In genomic region chr17:14308965-14309879, GRCh38 we compare ENCODE assay signal across 9 cellular contexts. TPM values are rescaled to one million over a fixed set of nuclear protein-coding genes. Genes with fewer than 3 reads are reported as not detected.
DNase-seq lines count a peak whose midpoint lies in the region; ATAC-seq, FAIRE-seq and TF ChIP-seq lines count a peak whose summit lies in the region.
"Had no signal": no experiment of that assay in that cellular context is flagged by ENCODE, and none has a peak within 500 bp of the region (broad histone marks: within the 10 kb centered on the region; RNA-seq: fewer than 3 reads in every experiment).

No MANE protein-coding gene starts in this region.

- H3K36me3 Mint-ChIP-seq in activated naive CD8-positive, alpha-beta T cell treated with anti-CD3 and anti-CD28 coated beads, Interleukin-2, amount 50 U/mL, for 24 hours (ENCODE audit: low read depth), result peaks cover 22% of the 10 kb centered on the region

- H3K9me3 ChIP-seq in cardiac muscle cell (ENCODE audit: low read depth) (no peaks in the 10 kb centered on the region), osteoblast (ENCODE audit: low read depth, low read length) (no peaks in the 10 kb centered on the region)

- TF ChIP-seq CTCF in cardiac muscle cell (IDR thresholded peaks at IDR 0.05; ENCODE audit: low read depth, low read length), result no peak
- no peak for TF ChIP-seq CTCF in osteoblast (IDR thresholded peaks at IDR 0.05; ENCODE audit: extremely low read depth, low read depth, low read length)

- H3K4me2 ChIP-seq in osteoblast (ENCODE audit: insufficient read depth, low read length), result peak overlapping the region; percentile 83

- H3K4me3 Mint-ChIP-seq in activated naive CD8-positive, alpha-beta T cell treated with anti-CD3 and anti-CD28 coated beads, Interleukin-2, amount 50 U/mL, for 24 hours, result peak overlapping the region; percentile 75

- peak overlapping the region; percentile 85 for H2AFZ ChIP-seq in osteoblast (ENCODE audit: low read length)

- ATAC-seq in HG03469 (IDR thresholded peaks at IDR 0.05; ENCODE audit: unreplicated experiment), result peak; percentile 86
- peak; percentile 99 for ATAC-seq in activated naive CD8-positive, alpha-beta T cell treated with anti-CD3 and anti-CD28 coated beads, Interleukin-2, amount 50 U/mL, for 24 hours
- ATAC-seq in GM19395 (IDR thresholded peaks at IDR 0.05; ENCODE audit: unreplicated experiment), result no peak

- TF ChIP-seq POLR2A in GM12891 (IDR thresholded peaks at IDR 0.05; ENCODE audit: low read depth, low read length), result no peak

- H3K27ac Mint-ChIP-seq in activated naive CD8-positive, alpha-beta T cell treated with anti-CD3 and anti-CD28 coated beads, Interleukin-2, amount 50 U/mL, for 24 hours, result peak overlapping the region; percentile 73

- H3K4me3 ChIP-seq in cardiac muscle cell (peak overlapping the region; percentile 43), osteoblast (ENCODE audit: insufficient read depth, low read length) (peak overlapping the region; percentile 77)

- DNase-seq in GM12891 (ENCODE audit: insufficient read length, low spot score) (no peak), SKM-1 treated with dmso at 0.1 percent for 144 hours (lab: John Stamatoyannopoulos, UW; ENCODE audit: unreplicated experiment) (peak; percentile 58), cardiac muscle cell (ENCODE audit: low read depth in 1 of 2, low spot score in 1 of 2) (peak; percentile 97 to 98), osteoblast (ENCODE audit: insufficient read length, low spot score, missing footprints) (peak; percentile 99), substantia nigra (lab: John Stamatoyannopoulos, UW) (peak; percentile 10 to 93 (median 63))
- DNase-seq in activated naive CD8-positive, alpha-beta T cell treated with anti-CD3 and anti-CD28 coated beads, Interleukin-2, amount 50 U/mL, for 24 hours, result peak; percentile 92

- H3K27me3 ChIP-seq in cardiac muscle cell, result peaks cover 3% of the 10 kb centered on the region
- no peaks in the 10 kb centered on the region for H3K27me3 ChIP-seq in osteoblast (ENCODE audit: insufficient read depth, low read length)

- H3K36me3 ChIP-seq in cardiac muscle cell (no peaks in the 10 kb centered on the region), osteoblast (ENCODE audit: insufficient read depth, low read length) (peaks cover under 1% of the 10 kb centered on the region)

- H4K20me1 ChIP-seq in osteoblast (ENCODE audit: insufficient read depth, low read length), result peaks cover 8% of the 10 kb centered on the region

- H3K27ac ChIP-seq in cardiac muscle cell (peak overlapping the region; percentile 69), osteoblast (ENCODE audit: low read depth, low read length) (peak overlapping the region; percentile 96), substantia nigra (ENCODE audit: low read depth, low read length, poor library complexity, severe bottlenecking) (no peak overlapping the region)

- H3K4me1 ChIP-seq in cardiac muscle cell (ENCODE audit: low read depth) (no peaks in the 10 kb centered on the region), osteoblast (ENCODE audit: insufficient read depth, low read length) (peaks cover 39% of the 10 kb centered on the region)

- H3K79me2 ChIP-seq in osteoblast (ENCODE audit: insufficient read depth, low read length), result peaks cover 70% of the 10 kb centered on the region

- H3K27me3 Mint-ChIP-seq in activated naive CD8-positive, alpha-beta T cell treated with anti-CD3 and anti-CD28 coated beads, Interleukin-2, amount 50 U/mL, for 24 hours, result no peaks in the 10 kb centered on the region

- no peaks in the 10 kb centered on the region for H3K9me3 Mint-ChIP-seq in activated naive CD8-positive, alpha-beta T cell treated with anti-CD3 and anti-CD28 coated beads, Interleukin-2, amount 50 U/mL, for 24 hours

- peaks cover 66% of the 10 kb centered on the region for H3K4me1 Mint-ChIP-seq in activated naive CD8-positive, alpha-beta T cell treated with anti-CD3 and anti-CD28 coated beads, Interleukin-2, amount 50 U/mL, for 24 hours

- peak; percentile 45 for FAIRE-seq in GM12891 (lab: Jason Lieb, UNC)
- FAIRE-seq: colon had no signal

TF ChIP-seq in GM12891, 5 proteins besides CTCF, POLR2A, EP300 and RAD21:
- TF ChIP-seq POU2F2 (IDR thresholded peaks at IDR 0.05; ENCODE audit: low read depth, low read length) (no peak), TAF1 (IDR thresholded peaks at IDR 0.05; ENCODE audit: low read depth, low read length) (no peak), SPI1 (IDR thresholded peaks at IDR 0.05; ENCODE audit: low read depth, low read length) (no peak), PAX5 (IDR thresholded peaks at IDR 0.05; ENCODE audit: insufficient read depth, low read length, severe bottlenecking) (no peak), POLR2AphosphoS5 (IDR thresholded peaks at IDR 0.05; ENCODE audit: low read depth, low read length) (no peak)

RNA-seq across cellular contexts. Expression of gene HS3ST3B1, which starts 8.3 kb away (rescaled TPM):
- 0.44 TPM for polyA plus RNA-seq in GM12891 (2012; ENCODE audit: low read depth, missing spikeins)
- total RNA-seq in cardiac muscle cell, result 4.9 and 7.9 TPM in 2 replicates
- 2.1 and 3.9 TPM in 2 replicates for polyA plus RNA-seq in cardiac muscle cell
- 9.4 and 13.4 TPM in 2 replicates for total RNA-seq in osteoblast
